In genomic region chr6:130424704-130425103, GRCh38 we compare ENCODE assay signal across 2 cellular contexts.
TF ChIP-seq lines count a peak whose summit lies in the region.

No MANE protein-coding gene starts in this region.

TF ChIP-seq in GM23338, 12 proteins besides CTCF, POLR2A, EP300 and RAD21:
- no peak for TF ChIP-seq ETS1 (IDR thresholded peaks at IDR 0.05)
- TF ChIP-seq EZH2 (IDR thresholded peaks at IDR 0.05; ENCODE audit: low read depth, unreplicated experiment), result no peak
- TF ChIP-seq ZNF462 (CRISPR knock-in tag; IDR thresholded peaks at IDR 0.05), result 0 out of 2 replicates have a peak, but pooled peaks have one; percentile 43

TF ChIP-seq in IMR-90, 13 proteins besides CTCF, POLR2A, EP300 and RAD21:
- TF ChIP-seq MXI1 (IDR thresholded peaks at IDR 0.05; ENCODE audit: borderline replicate concordance, low read depth, low read length) (no peak), MAFK (IDR thresholded peaks at IDR 0.05; ENCODE audit: low read depth, low read length) (no peak), CHD1 (IDR thresholded peaks at IDR 0.05; ENCODE audit: low read depth, low read length) (no peak), FOS (IDR thresholded peaks at IDR 0.05; ENCODE audit: low read depth, low read length) (no peak), RCOR1 (IDR thresholded peaks at IDR 0.05; ENCODE audit: insufficient replicate concordance, low read length) (no peak), ELK1 (IDR thresholded peaks at IDR 0.05; ENCODE audit: borderline replicate concordance, low read depth, low read length) (no peak), USF2 (IDR thresholded peaks at IDR 0.05; ENCODE audit: low read depth, low read length) (no peak), CEBPB (IDR thresholded peaks at IDR 0.05; ENCODE audit: low read depth, low read length) (no peak), MAZ (IDR thresholded peaks at IDR 0.05; ENCODE audit: borderline replicate concordance, low read depth, low read length) (no peak), NFE2L2 (IDR thresholded peaks at IDR 0.05; ENCODE audit: low read depth, low read length) (no peak), SMC3 (IDR thresholded peaks at IDR 0.05; ENCODE audit: low read depth, low read length) (no peak), RFX5 (IDR thresholded peaks at IDR 0.05; ENCODE audit: low read depth, low read length) (no peak)
